In the genomic region with DNA sequence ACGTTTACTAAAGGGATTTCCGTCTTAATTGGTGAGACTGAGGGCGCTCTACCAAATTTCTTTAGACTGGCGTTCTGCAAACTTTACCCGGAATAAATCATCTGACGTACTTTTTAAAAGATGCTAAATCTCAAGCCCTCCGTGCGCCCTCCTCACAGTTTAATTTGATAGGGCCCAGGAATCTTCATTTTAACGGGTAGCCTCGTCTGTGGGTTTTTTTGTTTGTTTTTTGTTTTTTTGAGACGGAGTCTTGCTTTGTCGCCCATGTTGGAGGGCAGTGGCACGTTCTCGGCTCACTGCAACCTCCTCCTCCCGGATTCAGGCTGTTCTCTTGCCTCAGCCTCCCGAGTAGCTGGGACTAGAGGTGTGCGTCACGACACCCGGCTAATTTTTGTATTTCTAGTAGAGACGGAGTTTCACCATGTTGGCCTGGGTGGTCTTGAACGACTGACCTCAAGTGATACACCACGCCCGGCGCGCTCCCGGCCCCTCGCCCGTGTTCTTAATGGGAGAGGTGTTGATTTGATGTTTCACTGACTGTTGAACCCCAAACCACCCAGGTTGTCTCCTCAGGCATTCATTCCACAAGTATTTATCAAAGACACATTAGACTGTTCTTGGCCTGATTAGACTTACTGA, we compare ENCODE assay signal across 8 cellular contexts.
A peak's percentile ranks its signal among the peaks of the same experiment; 100 is the strongest.
DNase-seq lines count a peak whose midpoint lies in the region; TF ChIP-seq lines count a peak whose summit lies in the region.

No MANE protein-coding gene starts in this region.

- no peak for TF ChIP-seq CTCF in GM06990 (IDR thresholded peaks at IDR 0.05; ENCODE audit: insufficient read depth, low read length, poor library complexity, severe bottlenecking)

- no peaks in the 10 kb centered on the region for H3K27me3 ChIP-seq in GM06990 (replicated peaks; ENCODE audit: control insufficient read depth, insufficient read depth, low read length)

- DNase-seq in GM06990 (ENCODE audit: extremely low read depth, insufficient read length) = no peak
- DNase-seq in SK-N-MC (ENCODE audit: low read depth, low spot score) = no peak
- peak; percentile 32 for DNase-seq in fibroblast of peridontal ligament (ENCODE audit: extremely low read depth)
- peak; percentile 13 for DNase-seq in retina
- DNase-seq in NCI-H82 treated with DMSO at 0.1 percent for 48 hours (lab: John Stamatoyannopoulos, UW; ENCODE audit: unreplicated experiment) = no peak
- no peak for DNase-seq in NCI-H524 treated with DMSO at 0.1 percent for 48 hours (lab: John Stamatoyannopoulos, UW)
- DNase-seq in SIG-M5 treated with dmso at 0.1 percent for 504 hours (lab: John Stamatoyannopoulos, UW; ENCODE audit: unreplicated experiment) = no peak
- DNase-seq in amygdala (lab: John Stamatoyannopoulos, UW) = no peak

- H3K36me3 ChIP-seq in GM06990 (ENCODE audit: control insufficient read depth, insufficient read depth, low read length) (peaks cover under 1% of the 10 kb centered on the region), SK-N-MC (ENCODE audit: insufficient read depth, low read length) (peaks cover 2% of the 10 kb centered on the region; the same call in 1 of the 2 replicates)

- H3K27ac ChIP-seq in SK-N-MC = no peak overlapping the region

- peak overlapping the region; percentile 91 for H3K9ac ChIP-seq in SK-N-MC (ENCODE audit: insufficient read length)

- peak overlapping the region; percentile 94 for H3K4me3 ChIP-seq in GM06990 (replicated peaks; ENCODE audit: low read depth, low read length)
- H3K4me3 ChIP-seq in SK-N-MC = peak overlapping the region; percentile 89

- no peaks in the 10 kb centered on the region for H3K9me3 ChIP-seq in SK-N-MC (ENCODE audit: low read depth, low read length)

Comparison
In these comparisons a context has a peak if more than half of its experiments do, and no peak if none do; other contexts are left out.
1. DNase-seq: peak in fibroblast of peridontal ligament (single experiment) and retina (single experiment); none in GM06990 (single experiment), SK-N-MC (single experiment), NCI-H82 treated with DMSO at 0.1 percent for 48 hours (single experiment), NCI-H524 treated with DMSO at 0.1 percent for 48 hours (single experiment), SIG-M5 treated with dmso at 0.1 percent for 504 hours (single experiment) and amygdala (0 of 56).